25 cellular contexts compared by ENCODE assay signal in genomic region chr7:112951070-112951469, GRCh38.
"Had no signal": no experiment of that assay in that cellular context is flagged by ENCODE, and none has a peak within 500 bp of the region (broad histone marks: within the 10 kb centered on the region; RNA-seq: fewer than 3 reads in every experiment).

No MANE protein-coding gene starts in this region.

- H3K4me1 ChIP-seq: colonic mucosa, esophagus squamous epithelium, gastrocnemius medialis, heart right ventricle, left lung, lower lobe of right lung had no signal

- H3K4me3 ChIP-seq: colonic mucosa, esophagus squamous epithelium, gastrocnemius medialis, heart right ventricle, left lung, lower lobe of right lung had no signal

- H3K36me3 ChIP-seq: colonic mucosa, esophagus squamous epithelium, gastrocnemius medialis, left lung, lower lobe of right lung had no signal

- H3K27ac ChIP-seq: colonic mucosa, epithelial cell of prostate, esophagus squamous epithelium, gastrocnemius medialis, heart right ventricle, left lung, lower lobe of right lung had no signal

- H3K9me3 ChIP-seq: colonic mucosa, esophagus squamous epithelium, gastrocnemius medialis, left lung, lower lobe of right lung had no signal

- DNase-seq: colonic mucosa; cortex of kidney; effector CD8-positive, alpha-beta T cell; effector memory CD8-positive, alpha-beta T cell; endodermal cell; erythroblast; esophagus squamous epithelium; foreskin fibroblast; foreskin melanocyte; gastrocnemius medialis; glutamatergic neuron; head of caudate nucleus; heart right ventricle; hippocampal formation; left cardiac atrium; left lung; left ventricle myocardium superior; lower lobe of right lung; mesendoderm; midbrain; naive thymus-derived CD4-positive, alpha-beta T cell had no signal

- ATAC-seq: effector memory CD8-positive, alpha-beta T cell; esophagus mucosa; gastrocnemius medialis; heart right ventricle; left cardiac atrium; left lung; left ventricle myocardium superior; lower lobe of right lung; naive thymus-derived CD4-positive, alpha-beta T cell had no signal

- FAIRE-seq: islet of Langerhans, keratinocyte had no signal

- H3K27me3 ChIP-seq: colonic mucosa, gastrocnemius medialis had no signal
